ENCODE assay signal across 7 cellular contexts in genomic region chr1:184412472-184412871, GRCh38. TPM values are rescaled to one million over a fixed set of nuclear protein-coding genes. Genes with fewer than 3 reads are reported as not detected.
"Had no signal": no experiment of that assay in that cellular context is flagged by ENCODE, and none has a peak within 500 bp of the region (broad histone marks: within the 10 kb centered on the region; RNA-seq: fewer than 3 reads in every experiment).

No MANE protein-coding gene starts in this region.

- DNase-seq: IMR-90, KBM-7, KG1 had no signal

- H3K9me3 Mint-ChIP-seq: IgD-negative memory B cell had no signal

- H3K27ac Mint-ChIP-seq: IgD-negative memory B cell had no signal

- H3K36me3 Mint-ChIP-seq: IgD-negative memory B cell had no signal

- ATAC-seq: HepG2 had no signal

- H3K27ac ChIP-seq: HL-60 had no signal

- H3K27me3 Mint-ChIP-seq: IgD-negative memory B cell had no signal

- FAIRE-seq: HepG2, HTR-8/SVneo had no signal

RNA-seq across cellular contexts. Expression of gene C1orf21, which starts 25.6 kb away (rescaled TPM):
- total RNA-seq: HepG2 had no signal
- polyA plus RNA-seq: HepG2 had no signal
